In genomic region chr17:41811549-41812175, GRCh38 we compare ENCODE assay signal across 8 cellular contexts.
DNase-seq lines count a peak whose midpoint lies in the region; ATAC-seq and TF ChIP-seq lines count a peak whose summit lies in the region.

TSS of gene P3H4 (minus strand) at chr17:41811949. CDS start at chr17:41811915, 34 bp downstream.

- peak; percentile 61 for TF ChIP-seq CTCF in choroid plexus epithelial cell (conservative IDR thresholded peaks at IDR 0.05; ENCODE audit: low read depth, low read length)

- peak within 1 kb of the TSS; percentile 83 for H3K4me3 ChIP-seq in choroid plexus epithelial cell (ENCODE audit: low read depth, low read length)

- ATAC-seq in HG02763 (IDR thresholded peaks at IDR 0.05; ENCODE audit: unreplicated experiment) (peak; percentile 51), HG02938 (IDR thresholded peaks at IDR 0.05; ENCODE audit: unreplicated experiment) (no peak)

- peak; percentile 81 for DNase-seq in ELR (ENCODE audit: low read depth)
- peak; percentile 82 for DNase-seq in NCI-H2227 (lab: John Stamatoyannopoulos, UW; ENCODE audit: unreplicated experiment)
- peak; percentile 43 to 60 for DNase-seq in activated CD4-positive, alpha-beta T cell treated with anti-CD3 and anti-CD28 coated beads for 24 hours (ENCODE audit: low read depth in 2 of 2)
- DNase-seq in choroid plexus epithelial cell (ENCODE audit: low read depth), result peak; percentile 83
- peak; percentile 62 for DNase-seq in kidney glomerular epithelial cell (lab: John Stamatoyannopoulos, UW)
- peak; percentile 79 for DNase-seq in stimulated activated CD4-positive, alpha-beta T cell treated with anti-CD3 and anti-CD28 coated beads, Interleukin-15, amount 100 ng/mL, for 24 hours
